In genomic region chr11:64743591-64744543, GRCh38 we compare ENCODE assay signal across 8 cellular contexts. TPM values are rescaled to one million over a fixed set of nuclear protein-coding genes. Genes with fewer than 3 reads are reported as not detected.
DNase-seq lines count a peak whose midpoint lies in the region; ATAC-seq and TF ChIP-seq lines count a peak whose summit lies in the region.

Gene RASGRP2 (minus strand): TSS chr11:64744142. CDS start chr11:64742866, 1,276 bp downstream.

- no peaks in the 10 kb centered on the region for H3K9me2 ChIP-seq in GM23338 (ENCODE audit: insufficient read depth)
- no peaks in the 10 kb centered on the region for H3K9me2 ChIP-seq in hepatocyte (replicated peaks; ENCODE audit: insufficient read depth)

- H3K4me2 ChIP-seq in GM23338: peak within 1 kb of the TSS; percentile 98
- H3K4me2 ChIP-seq in hepatocyte: peak within 1 kb of the TSS; percentile 90

- H3K79me2 ChIP-seq in GM23338 (replicated peaks; ENCODE audit: insufficient read depth): no peaks in the 10 kb centered on the region
- H3K79me2 ChIP-seq in hepatocyte: no peaks in the 10 kb centered on the region

- no peaks in the 10 kb centered on the region for H3K36me3 ChIP-seq in GM23338 (ENCODE audit: insufficient read depth)
- no peaks in the 10 kb centered on the region for H3K36me3 ChIP-seq in hepatocyte (replicated peaks; ENCODE audit: insufficient read depth, low read depth)
- no peaks in the 10 kb centered on the region for H3K36me3 ChIP-seq in gastrocnemius medialis

- WGBS in adipose tissue, 3 donors: 1 to 2% (median 1%) methylated on average over 57 of the region's 57 CpGs
- WGBS in hepatocyte (ENCODE audit: low lambda C conversion rate, missing lambda C conversion rate): 7% methylated on average over 50 of the region's 57 CpGs

- intact Hi-C loops in gastrocnemius medialis (cut with DNase I; ENCODE audit: low total_unique reads): loop anchor here (1.0 to 5.0 kb wide), 2 partner anchors 19 to 33 kb away; partner anchors contain the start of gene SF1

- no peaks in the 10 kb centered on the region; the same call in 2 of the 3 replicates for H3K9me3 Mint-ChIP-seq in GM23338

- in situ Hi-C loops in gastrocnemius medialis (cut with MboI; ENCODE audit: low sequenced_read_pairs in 4 of 4): no loop called here

- peaks cover 39% of the 10 kb centered on the region for H3K27me3 Mint-ChIP-seq in GM23338 (ENCODE audit: insufficient read depth, low read depth, poor library complexity)

- H3K4me3 Mint-ChIP-seq in GM23338: peak within 1 kb of the TSS; percentile 73

- H3K27ac ChIP-seq in GM23338 (ENCODE audit: low read depth): no peak within 1 kb of the TSS
- H3K27ac ChIP-seq in adipose tissue (ENCODE audit: low read depth, low read length): peak within 1 kb of the TSS; percentile 14
- H3K27ac ChIP-seq in hepatocyte: no peak within 1 kb of the TSS
- peak within 1 kb of the TSS; percentile 86 to 99 (median 93) for H3K27ac ChIP-seq in gastrocnemius medialis

- no peaks in the 10 kb centered on the region for H4K20me1 ChIP-seq in GM23338 (replicated peaks; ENCODE audit: insufficient read depth)
- H4K20me1 ChIP-seq in hepatocyte (ENCODE audit: insufficient read depth, poor library complexity, severe bottlenecking): no peaks in the 10 kb centered on the region

- peaks cover 31% of the 10 kb centered on the region for H3K4me1 ChIP-seq in GM23338 (ENCODE audit: insufficient read depth)
- H3K4me1 ChIP-seq in hepatocyte (ENCODE audit: insufficient read depth): peaks cover 34% of the 10 kb centered on the region
- peaks cover 16 to 32% of the 10 kb centered on the region in 2 donors for H3K4me1 ChIP-seq in gastrocnemius medialis

- H3K27ac Mint-ChIP-seq in GM23338: no peak within 1 kb of the TSS

- H3K27me3 ChIP-seq in GM23338 (ENCODE audit: insufficient read depth) (peaks cover 34% of the 10 kb centered on the region), hepatocyte (peaks cover 61% of the 10 kb centered on the region), gastrocnemius medialis (no peaks in the 10 kb centered on the region)

- H3K9me3 ChIP-seq in hepatocyte (ENCODE audit: low read depth): no peaks in the 10 kb centered on the region
- H3K9me3 ChIP-seq in gastrocnemius medialis: no peaks in the 10 kb centered on the region

- peak; percentile 73 for DNase-seq in AG08396 (ENCODE audit: low spot score)
- peak; percentile 81 for DNase-seq in GM23338 (ENCODE audit: low spot score)
- DNase-seq in T follicular helper cell (ENCODE audit: low read depth): peak; percentile 81
- DNase-seq in hepatocyte (ENCODE audit: low spot score): peak; percentile 58
- DNase-seq in gastrocnemius medialis: peak; percentile 73 to 91
- no peak for DNase-seq in dedifferentiated amniotic fluid mesenchymal stem cell (ENCODE audit: extremely low spot score)

- peaks cover 19% of the 10 kb centered on the region for H3K36me3 Mint-ChIP-seq in GM23338 (ENCODE audit: low read depth)

- TF ChIP-seq CTCF in GM23338 (conservative IDR thresholded peaks at IDR 0.05; ENCODE audit: low read depth in 2 of 2) (peak; percentile 75 to 86), hepatocyte (IDR thresholded peaks at IDR 0.05; ENCODE audit: poor library complexity) (peak; percentile 56), gastrocnemius medialis (IDR thresholded peaks at IDR 0.05 in 4 of 5, conservative IDR thresholded peaks at IDR 0.05 in 1 of 5) (peak; percentile 83 to 94 (median 89))

- H2AFZ ChIP-seq in GM23338 (peak within 1 kb of the TSS; percentile 14; the same call in 1 of the 2 replicates), hepatocyte (no peak within 1 kb of the TSS)

- H3K4me1 Mint-ChIP-seq in GM23338: peaks cover 37% of the 10 kb centered on the region

- TF ChIP-seq POLR2A in gastrocnemius medialis (IDR thresholded peaks at IDR 0.05): peak; percentile 29

- peak; percentile 30 for ATAC-seq in GM23338
- ATAC-seq in gastrocnemius medialis: peak; percentile 57 to 65
- ATAC-seq in GM21786 (IDR thresholded peaks at IDR 0.05; ENCODE audit: unreplicated experiment): no peak

- H3K4me3 ChIP-seq in GM23338 (peak within 1 kb of the TSS; percentile 84), hepatocyte (no peak within 1 kb of the TSS), gastrocnemius medialis (peak within 1 kb of the TSS; percentile 68 to 88 (median 76))

- H3F3A ChIP-seq in GM23338 (replicated peaks; ENCODE audit: low read depth): peaks cover 18% of the 10 kb centered on the region

TF ChIP-seq in GM23338, 12 proteins besides CTCF, POLR2A, EP300 and RAD21 (continues in another document):
- TF ChIP-seq REST (IDR thresholded peaks at IDR 0.05; ENCODE audit: unreplicated experiment) (no peak), EZH2phosphoT487 (IDR thresholded peaks at IDR 0.05; ENCODE audit: unreplicated experiment) (no peak), ZNF331 (CRISPR knock-in tag; IDR thresholded peaks at IDR 0.05; ENCODE audit: low read depth) (no peak), ETS1 (IDR thresholded peaks at IDR 0.05) (no peak), ZNF114 (CRISPR knock-in tag; IDR thresholded peaks at IDR 0.05) (no peak), CREB1 (CRISPR knock-in tag; IDR thresholded peaks at IDR 0.05; ENCODE audit: low read depth) (no peak), STAT1 (IDR thresholded peaks at IDR 0.05; ENCODE audit: unreplicated experiment) (no peak)

RNA-seq across cellular contexts. Expression of gene RASGRP2, which starts in this region (rescaled TPM):
- total RNA-seq in GM23338 (2014; rRNA removed; shearing (Covaris generic)): 30.1 and 34.4 TPM in 2 replicates
- 50.4 and 60.5 TPM in 2 replicates for polyA plus RNA-seq in GM23338 (2016; fragmentation: Nextera tagmentation; extraction: Ambion mirVana)
- polyA plus RNA-seq in adipose tissue: 10 to 100 TPM in 2 of 3 donors, 1 to 10 TPM in 1; 9.8 to 96.4 (median 26.9) TPM
- total RNA-seq in hepatocyte: 0.24 and 3.2 TPM in 2 replicates
- 0.10 and 3.6 TPM in 2 replicates for polyA plus RNA-seq in hepatocyte
- 10 to 100 TPM in 1 of 4 donors, 1 to 10 TPM in 3; 2.9 to 10.9 (median 7.1) TPM for total RNA-seq in gastrocnemius medialis

Comparison
In these comparisons a context has a peak if more than half of its experiments do, and no peak if none do; other contexts are left out.
1. H3K27ac ChIP-seq: peak in adipose tissue (single experiment) and gastrocnemius medialis (4 of 4); none in GM23338 (single experiment) and hepatocyte (single experiment).
2. Peak in every context shown above with its lines, with median percentiles within 50 percentile points of each other: CTCF ChIP-seq.